Comparison of ENCODE assay signal across 8 cellular contexts in genomic region chr15:65286069-65286703, GRCh38. TPM values are rescaled to one million over a fixed set of nuclear protein-coding genes. Genes with fewer than 3 reads are reported as not detected.
A peak's percentile ranks its signal among the peaks of the same experiment; 100 is the strongest.
DNase-seq lines count a peak whose midpoint lies in the region; ATAC-seq and TF ChIP-seq lines count a peak whose summit lies in the region.

No MANE protein-coding gene starts in this region.

- ATAC-seq in GM19463 (IDR thresholded peaks at IDR 0.05; ENCODE audit: unreplicated experiment): peak; percentile 17
- peak; percentile 16 for ATAC-seq in HG03469 (IDR thresholded peaks at IDR 0.05; ENCODE audit: unreplicated experiment)

- no peaks in the 10 kb centered on the region for H3K27me3 ChIP-seq in neural cell (ENCODE audit: insufficient read depth, low read depth, low read length)

- peak overlapping the region; percentile 63 for H3K4me3 ChIP-seq in WI38 (ENCODE audit: low read depth, low read length)
- peak overlapping the region; percentile 72 for H3K4me3 ChIP-seq in fibroblast of villous mesenchyme (ENCODE audit: low read depth, low read length)
- peak overlapping the region; percentile 98 for H3K4me3 ChIP-seq in neural cell (ENCODE audit: low read length)

- no peaks in the 10 kb centered on the region for H3K36me3 ChIP-seq in neural cell (ENCODE audit: insufficient read depth, low read length)

- H3K4me2 ChIP-seq in neural cell (ENCODE audit: low read length): peak overlapping the region; percentile 93

- no peak for TF ChIP-seq EP300 in neural cell (conservative IDR thresholded peaks at IDR 0.05; ENCODE audit: poor library complexity, severe bottlenecking)

- peak overlapping the region; percentile 90 for H2AFZ ChIP-seq in neural cell (ENCODE audit: low read depth, low read length)

- no peaks in the 10 kb centered on the region for H3K9me3 ChIP-seq in neural cell (ENCODE audit: low read length)

- H3K9me2 ChIP-seq in neural cell (ENCODE audit: insufficient read depth, low read length): no peaks in the 10 kb centered on the region

- no peak for TF ChIP-seq RAD21 in neural cell (conservative IDR thresholded peaks at IDR 0.05)

- H3K9ac ChIP-seq in neural cell (ENCODE audit: low read length): peak overlapping the region; percentile 96

- TF ChIP-seq CTCF in WI38 (IDR thresholded peaks at IDR 0.05; ENCODE audit: low read depth, low read length) (no peak), fibroblast of villous mesenchyme (IDR thresholded peaks at IDR 0.05; ENCODE audit: insufficient read depth, low read depth, low read length) (no peak), neural cell (IDR thresholded peaks at IDR 0.05; ENCODE audit: poor library complexity, severe bottlenecking) (no peak)

- peak overlapping the region; percentile 78 for H3K27ac ChIP-seq in neural cell (ENCODE audit: low read length)

- H3F3A ChIP-seq in neural cell (ENCODE audit: insufficient read depth, low read length, poor library complexity, severe bottlenecking): no peaks in the 10 kb centered on the region

- peaks cover 29% of the 10 kb centered on the region for H3K79me2 ChIP-seq in neural cell (replicated peaks; ENCODE audit: insufficient read depth, low read length)

- peak; percentile 44 for DNase-seq in ELR (ENCODE audit: low read depth)
- peak; percentile 20 for DNase-seq in fibroblast of villous mesenchyme (ENCODE audit: low read depth)
- DNase-seq in middle frontal gyrus (ENCODE audit: extremely low spot score, low spot score): no peak
- no peak for DNase-seq in central memory CD4-positive, alpha-beta T cell

- no peaks in the 10 kb centered on the region for H4K20me1 ChIP-seq in neural cell (ENCODE audit: insufficient read depth)

TF ChIP-seq in neural cell, 6 proteins besides CTCF, POLR2A, EP300 and RAD21:
- peak; percentile 9 for TF ChIP-seq REST (IDR thresholded peaks at IDR 0.05; ENCODE audit: borderline replicate concordance)
- no peak for TF ChIP-seq MXI1 (conservative IDR thresholded peaks at IDR 0.05; ENCODE audit: poor library complexity, severe bottlenecking)

RNA-seq across cellular contexts. Expression of gene PARP16, which starts 0.5 kb away (rescaled TPM):
- 3.0 and 4.5 TPM in 2 replicates for total RNA-seq in fibroblast of villous mesenchyme
- polyA plus RNA-seq in neural cell: 17.0 and 19.8 TPM in 2 replicates
- 13.9 and 15.6 TPM in 2 replicates for polyA minus RNA-seq in neural cell

RNA-seq across cellular contexts. Expression of gene RNU5A-1, which starts 9.7 kb away (rescaled TPM):
- total RNA-seq in fibroblast of villous mesenchyme: not detected in 2 replicates
- not detected in 2 replicates for polyA plus RNA-seq in neural cell
- not detected in 2 replicates for polyA minus RNA-seq in neural cell

RNA-seq across cellular contexts. Expression of gene RNU5B-1, which starts 18.3 kb away (rescaled TPM):
- total RNA-seq in fibroblast of villous mesenchyme: not detected in 2 replicates
- polyA plus RNA-seq in neural cell: not detected in 2 replicates
- not detected in 2 replicates for polyA minus RNA-seq in neural cell

Comparison
In these comparisons a context has a peak if more than half of its experiments do, and no peak if none do; other contexts are left out.
1. DNase-seq: peak in ELR (single experiment) and fibroblast of villous mesenchyme (single experiment); none in middle frontal gyrus (single experiment) and central memory CD4-positive, alpha-beta T cell (single experiment).
2. Peak in every context shown above with its lines, with median percentiles within 50 percentile points of each other: H3K4me3 ChIP-seq.